Comparison of ENCODE assay signal across 12 cellular contexts in the genomic region with DNA sequence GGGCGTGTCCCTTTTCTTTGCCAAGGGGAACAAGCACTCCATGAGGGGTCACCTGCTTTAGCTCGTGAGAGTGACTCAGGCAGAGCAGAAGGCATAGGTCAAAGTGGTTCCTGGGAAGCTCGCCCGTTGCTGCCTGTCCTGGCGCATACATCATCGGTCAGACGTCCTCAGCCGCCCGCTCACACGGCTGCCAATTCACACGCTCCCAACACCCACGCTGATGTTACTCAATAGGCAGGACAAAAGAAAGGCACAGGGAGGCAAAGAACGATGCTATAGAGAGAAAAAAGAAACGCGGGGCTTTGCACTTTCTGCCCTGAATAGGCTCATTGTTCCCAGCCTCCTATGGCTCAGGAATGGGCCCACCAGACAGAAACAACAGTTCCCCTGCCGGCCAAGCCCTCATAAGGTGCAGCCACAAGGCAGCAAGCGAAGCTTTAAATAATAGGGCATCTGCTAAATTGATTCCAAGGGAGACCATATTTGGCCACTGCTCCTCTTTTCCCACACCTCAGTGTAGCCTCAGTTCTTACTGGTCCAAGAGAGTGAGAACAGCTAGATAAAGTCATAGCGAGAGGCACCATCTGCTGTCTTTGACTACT.
DNase-seq lines count a peak whose midpoint lies in the region; ATAC-seq and TF ChIP-seq lines count a peak whose summit lies in the region.
"Had no signal": no experiment of that assay in that cellular context is flagged by ENCODE, and none has a peak within 500 bp of the region (broad histone marks: within the 10 kb centered on the region; RNA-seq: fewer than 3 reads in every experiment).

No MANE protein-coding gene starts in this region.

- H3K9me3 ChIP-seq in effector memory CD4-positive, alpha-beta T cell (ENCODE audit: control insufficient read depth, low read length), result no peaks in the 10 kb centered on the region
- H3K9me3 ChIP-seq: ascending aorta, neutrophil had no signal

- no peak overlapping the region for H3K27ac ChIP-seq in effector memory CD4-positive, alpha-beta T cell (ENCODE audit: insufficient read depth, low read length, poor library complexity, severe bottlenecking)
- H3K27ac ChIP-seq: ascending aorta, neutrophil had no signal

- H3K4me3 ChIP-seq in epithelial cell of esophagus (ENCODE audit: low read length), result no peak overlapping the region
- H3K4me3 ChIP-seq in effector memory CD4-positive, alpha-beta T cell (ENCODE audit: insufficient read depth, low read depth, low read length, poor library complexity, severe bottlenecking), result no peak overlapping the region
- H3K4me3 ChIP-seq: ascending aorta, GM12878 had no signal

- no peaks in the 10 kb centered on the region for H3K36me3 ChIP-seq in effector memory CD4-positive, alpha-beta T cell (ENCODE audit: control insufficient read depth, insufficient read depth, low read length)
- H3K36me3 ChIP-seq: ascending aorta, neutrophil had no signal

- no peak for TF ChIP-seq CTCF in epithelial cell of esophagus (IDR thresholded peaks at IDR 0.05; ENCODE audit: insufficient read depth, low read depth, low read length, missing control alignments)

- no peaks in the 10 kb centered on the region for H3K4me1 ChIP-seq in effector memory CD4-positive, alpha-beta T cell (ENCODE audit: control insufficient read depth, insufficient read depth, low read length, poor library complexity, severe bottlenecking)
- H3K4me1 ChIP-seq: ascending aorta had no signal

- DNase-seq in C1 segment of cervical spinal cord (lab: John Stamatoyannopoulos, UW), result peak in 11 of 14 donors; percentile 1 to 60 (median 29)
- peak; percentile 94 for DNase-seq in NCI-H446 treated with DMSO at 0.1 percent for 48 hours (lab: John Stamatoyannopoulos, UW)
- DNase-seq in epithelial cell of esophagus (ENCODE audit: low read depth), result peak; percentile 95
- DNase-seq in medulla oblongata (ENCODE audit: extremely low spot score), result peak; percentile 54
- DNase-seq in effector memory CD4-positive, alpha-beta T cell, result no peak
- DNase-seq in SKM-1 (lab: John Stamatoyannopoulos, UW; ENCODE audit: unreplicated experiment), result no peak
- no peak for DNase-seq in NCI-H1092 (lab: John Stamatoyannopoulos, UW)
- DNase-seq: RPMI8226 had no signal

- no peaks in the 10 kb centered on the region for H3K27me3 ChIP-seq in effector memory CD4-positive, alpha-beta T cell (replicated peaks; ENCODE audit: control insufficient read depth, insufficient read depth, low read length, poor library complexity, severe bottlenecking)
- H3K27me3 ChIP-seq: ascending aorta, neutrophil had no signal

- ATAC-seq in activated CD4-positive, CD25-positive, alpha-beta regulatory T cell treated with anti-CD3 and anti-CD28 coated beads, Interleukin-2, amount 50 U/mL, for 24 hours, result no peak
- ATAC-seq: GM12878 had no signal

Comparison
In these comparisons a context has a peak if more than half of its experiments do, and no peak if none do; other contexts are left out.
1. DNase-seq: peak in C1 segment of cervical spinal cord (11 of 14), NCI-H446 treated with DMSO at 0.1 percent for 48 hours (single experiment), epithelial cell of esophagus (single experiment) and medulla oblongata (single experiment); none in effector memory CD4-positive, alpha-beta T cell (0 of 3), SKM-1 (single experiment) and NCI-H1092 (single experiment).